ENCODE assay signal across 8 cellular contexts in genomic region chr10:12782537-12782936, GRCh38.
A peak's percentile ranks its signal among the peaks of the same experiment; 100 is the strongest.
DNase-seq lines count a peak whose midpoint lies in the region; ATAC-seq and TF ChIP-seq lines count a peak whose summit lies in the region.

No MANE protein-coding gene starts in this region.

- TF ChIP-seq POLR2A in GM18505 (IDR thresholded peaks at IDR 0.05; ENCODE audit: borderline replicate concordance, extremely low read depth, insufficient read depth, insufficient read length), result no peak

- H3K27me3 Mint-ChIP-seq in activated CD8-positive, alpha-beta T cell treated with anti-CD3 and anti-CD28 coated beads, Interleukin-2, amount 10 ng/mL, durations not matched to agents 7 days and 5 days (ENCODE audit: low read depth), result no peaks in the 10 kb centered on the region

- H3K27ac Mint-ChIP-seq in activated CD8-positive, alpha-beta T cell treated with anti-CD3 and anti-CD28 coated beads, Interleukin-2, amount 10 ng/mL, durations not matched to agents 7 days and 5 days, result no peak overlapping the region

- H3K4me1 Mint-ChIP-seq in activated CD8-positive, alpha-beta T cell treated with anti-CD3 and anti-CD28 coated beads, Interleukin-2, amount 10 ng/mL, durations not matched to agents 7 days and 5 days (ENCODE audit: low read depth), result peaks cover 4% of the 10 kb centered on the region

- no peaks in the 10 kb centered on the region for H3K36me3 Mint-ChIP-seq in activated CD8-positive, alpha-beta T cell treated with anti-CD3 and anti-CD28 coated beads, Interleukin-2, amount 10 ng/mL, durations not matched to agents 7 days and 5 days (ENCODE audit: low read depth)

- DNase-seq in NCI-H1417 (lab: John Stamatoyannopoulos, UW) (peak in 2 of 3 experiments; percentile 1 to 3), NCI-H1417 treated with DMSO at 0.1 percent for 48 hours (lab: John Stamatoyannopoulos, UW) (no peak), M059J (ENCODE audit: low read depth) (peak; percentile 28), glomerular visceral epithelial cell (ENCODE audit: extremely low spot score) (peak; percentile 39), cortex of kidney (lab: John Stamatoyannopoulos, UW) (no peak)
- peak; percentile 48 for DNase-seq in activated CD8-positive, alpha-beta T cell treated with anti-CD3 and anti-CD28 coated beads, Interleukin-2, amount 10 ng/mL, durations not matched to agents 7 days and 5 days
- DNase-seq in stimulated activated CD4-positive, alpha-beta T cell treated with anti-CD3 and anti-CD28 coated beads, Interleukin-1b, Interleukin-23, amount 100 ng/mL, for 48 hours, result peak; percentile 26

- CTCF ChIA-PET in activated CD8-positive, alpha-beta T cell treated with anti-CD3 and anti-CD28 coated beads, Interleukin-2, amount 10 ng/mL, durations not matched to agents 7 days and 5 days (lab: Charles Lee), result interaction anchor here (0.6 to 1.5 kb wide), 16 partner anchors 12 to 684 kb away, joined by 3 to 12 read pairs (median 3); no protein-coding TSS in a partner anchor

- POLR2A ChIA-PET in activated CD8-positive, alpha-beta T cell treated with anti-CD3 and anti-CD28 coated beads, Interleukin-2, amount 10 ng/mL, durations not matched to agents 7 days and 5 days (lab: Charles Lee), result interaction anchor here (0.6 kb wide), 1 partner anchor 753 kb away, joined by 3 read pairs; no protein-coding TSS in a partner anchor

- no peaks in the 10 kb centered on the region for H3K9me3 Mint-ChIP-seq in activated CD8-positive, alpha-beta T cell treated with anti-CD3 and anti-CD28 coated beads, Interleukin-2, amount 10 ng/mL, durations not matched to agents 7 days and 5 days (ENCODE audit: insufficient read depth)

- ATAC-seq in activated CD8-positive, alpha-beta T cell treated with anti-CD3 and anti-CD28 coated beads, Interleukin-2, amount 10 ng/mL, durations not matched to agents 7 days and 5 days, result no peak
- no peak for ATAC-seq in GM18505 (IDR thresholded peaks at IDR 0.05; ENCODE audit: unreplicated experiment)

- H3K4me3 Mint-ChIP-seq in activated CD8-positive, alpha-beta T cell treated with anti-CD3 and anti-CD28 coated beads, Interleukin-2, amount 10 ng/mL, durations not matched to agents 7 days and 5 days, result no peak overlapping the region

Comparison
In these comparisons a context has a peak if more than half of its experiments do, and no peak if none do; other contexts are left out.
1. DNase-seq: peak in NCI-H1417 (2 of 3), M059J (single experiment), activated CD8-positive, alpha-beta T cell treated with anti-CD3 and anti-CD28 coated beads, Interleukin-2, amount 10 ng/mL, durations not matched to agents 7 days and 5 days (single experiment), glomerular visceral epithelial cell (single experiment) and stimulated activated CD4-positive, alpha-beta T cell treated with anti-CD3 and anti-CD28 coated beads, Interleukin-1b, Interleukin-23, amount 100 ng/mL, for 48 hours (single experiment); none in NCI-H1417 treated with DMSO at 0.1 percent for 48 hours (single experiment) and cortex of kidney (single experiment).